20 cellular contexts compared by ENCODE assay signal in the genomic region with DNA sequence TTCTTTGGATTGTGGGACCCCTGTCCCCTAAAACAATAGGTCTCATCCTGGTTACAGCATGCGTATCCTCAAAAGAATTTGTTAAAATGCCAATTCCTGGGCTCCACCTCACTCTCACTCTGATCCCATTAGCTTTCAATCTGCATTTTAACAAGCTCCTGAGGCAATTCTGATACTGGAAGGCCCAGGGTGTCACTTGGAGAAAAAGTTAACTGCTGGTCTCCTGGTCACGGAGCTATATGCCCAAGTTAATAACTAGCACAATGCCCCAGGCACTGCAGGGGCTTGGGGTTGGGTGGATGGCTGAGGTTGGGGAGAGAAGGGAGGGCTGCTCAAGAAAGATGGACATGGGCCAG. TPM values are rescaled to one million over a fixed set of nuclear protein-coding genes. Genes with fewer than 3 reads are reported as not detected.
DNase-seq lines count a peak whose midpoint lies in the region; ATAC-seq, FAIRE-seq and TF ChIP-seq lines count a peak whose summit lies in the region.
"Had no signal": no experiment of that assay in that cellular context is flagged by ENCODE, and none has a peak within 500 bp of the region (broad histone marks: within the 10 kb centered on the region; RNA-seq: fewer than 3 reads in every experiment).

No MANE protein-coding gene starts in this region.

- TF ChIP-seq POLR2A in prostate gland (IDR thresholded peaks at IDR 0.05) = no peak

- H3K9me3 Mint-ChIP-seq in astrocyte (ENCODE audit: unreplicated experiment) = no peaks in the 10 kb centered on the region
- H3K9me3 Mint-ChIP-seq in activated naive CD8-positive, alpha-beta T cell treated with anti-CD3 and anti-CD28 coated beads, Interleukin-2, amount 50 U/mL, for 24 hours = no peaks in the 10 kb centered on the region

- intact Hi-C loops in prostate gland (cut with DNase I) = no loop called here
- intact Hi-C loops in OCI-LY7 (cut with micrococcal nuclease; ENCODE audit: unreplicated experiment) = no loop called here

- peak overlapping the region in 6 of 11 experiments; percentile 78 to 97 (median 89); a peak in 10 of 22 replicates for H3K4me2 ChIP-seq in BLaER1 treated with 17β-estradiol and CSF1 and Interleukin-3, amounts not matched to agents 10 nM and 100 nM
- peak overlapping the region; percentile 32 for H3K4me2 ChIP-seq in astrocyte (ENCODE audit: low read length)
- no peak overlapping the region for H3K4me2 ChIP-seq in OCI-LY7 (ENCODE audit: low read length)

- TF ChIP-seq CTCF in astrocyte (IDR thresholded peaks at IDR 0.05; ENCODE audit: insufficient read depth, low read depth, low read length) = no peak
- no peak for TF ChIP-seq CTCF in prostate gland (IDR thresholded peaks at IDR 0.05)
- TF ChIP-seq CTCF in OCI-LY7 (conservative IDR thresholded peaks at IDR 0.05; ENCODE audit: low read length) = no peak

- no peak for DNase-seq in astrocyte (ENCODE audit: low read depth)
- DNase-seq in prostate gland (ENCODE audit: low spot score) = no peak
- no peak for DNase-seq in LoVo (ENCODE audit: low spot score)
- no peak for DNase-seq in OCI-LY7 (ENCODE audit: low spot score)
- no peak for DNase-seq in activated naive CD8-positive, alpha-beta T cell treated with anti-CD3 and anti-CD28 coated beads, Interleukin-2, amount 50 U/mL, for 24 hours
- DNase-seq: activated CD8-positive, alpha-beta memory T cell treated with anti-CD3 and anti-CD28 coated beads for 24 hours; body of pancreas; DND-41; MV-4-11; NCI-H187; NCI-H345; T-helper 9 cell had no signal

- no peaks in the 10 kb centered on the region for H3K36me3 Mint-ChIP-seq in astrocyte (ENCODE audit: low read depth, unreplicated experiment)
- H3K36me3 Mint-ChIP-seq in activated naive CD8-positive, alpha-beta T cell treated with anti-CD3 and anti-CD28 coated beads, Interleukin-2, amount 50 U/mL, for 24 hours (ENCODE audit: low read depth) = no peaks in the 10 kb centered on the region

- no peak for ATAC-seq in GM18519 (IDR thresholded peaks at IDR 0.05; ENCODE audit: low FRiP score, unreplicated experiment)
- ATAC-seq in activated naive CD8-positive, alpha-beta T cell treated with anti-CD3 and anti-CD28 coated beads, Interleukin-2, amount 50 U/mL, for 24 hours = no peak
- ATAC-seq: activated CD4-positive, CD25-positive, alpha-beta regulatory T cell treated with anti-CD3 and anti-CD28 coated beads, Interleukin-2, amount 50 U/mL, for 24 hours; body of pancreas; K562 had no signal

- H3K4me1 Mint-ChIP-seq in astrocyte (ENCODE audit: low read depth, unreplicated experiment) = peaks cover 20% of the 10 kb centered on the region
- peaks cover 12% of the 10 kb centered on the region for H3K4me1 Mint-ChIP-seq in activated naive CD8-positive, alpha-beta T cell treated with anti-CD3 and anti-CD28 coated beads, Interleukin-2, amount 50 U/mL, for 24 hours

- H3K4me3 ChIP-seq in BLaER1 treated with 17β-estradiol and CSF1 and Interleukin-3, amounts not matched to agents 10 nM and 100 nM = no peak overlapping the region
- H3K4me3 ChIP-seq in astrocyte (ENCODE audit: insufficient read depth, low read depth, low read length) (no peak overlapping the region), iPS-15b (ENCODE audit: low read depth, low read length) (no peak overlapping the region), prostate gland (no peak overlapping the region), OCI-LY7 (ENCODE audit: low read depth, low read length, poor library complexity, severe bottlenecking) (no peak overlapping the region)
- H3K4me3 ChIP-seq: body of pancreas, K562 had no signal

- H2AFZ ChIP-seq in astrocyte (ENCODE audit: low read depth, low read length) (no peak overlapping the region), OCI-LY7 (ENCODE audit: low read length) (no peak overlapping the region)

- H3K27me3 Mint-ChIP-seq in astrocyte (ENCODE audit: low read depth, unreplicated experiment) = peaks cover 13% of the 10 kb centered on the region
- H3K27me3 Mint-ChIP-seq in activated naive CD8-positive, alpha-beta T cell treated with anti-CD3 and anti-CD28 coated beads, Interleukin-2, amount 50 U/mL, for 24 hours = peaks cover 48% of the 10 kb centered on the region

- H3K4me3 Mint-ChIP-seq in astrocyte (ENCODE audit: unreplicated experiment) = peak overlapping the region; percentile 37
- no peak overlapping the region for H3K4me3 Mint-ChIP-seq in activated naive CD8-positive, alpha-beta T cell treated with anti-CD3 and anti-CD28 coated beads, Interleukin-2, amount 50 U/mL, for 24 hours
- H3K4me3 Mint-ChIP-seq: activated naive CD8-positive, alpha-beta T cell had no signal

- H3K9me3 ChIP-seq in BLaER1 treated with 17β-estradiol and CSF1 and Interleukin-3, amounts not matched to agents 10 nM and 100 nM (replicated peaks in 1 of 11) = no peaks in the 10 kb centered on the region
- H3K9me3 ChIP-seq in astrocyte (ENCODE audit: insufficient read depth, low read depth, low read length) = no peaks in the 10 kb centered on the region
- no peaks in the 10 kb centered on the region for H3K9me3 ChIP-seq in iPS-15b (ENCODE audit: control insufficient read depth, insufficient read depth, low read length)
- H3K9me3 ChIP-seq in prostate gland = no peaks in the 10 kb centered on the region
- no peaks in the 10 kb centered on the region for H3K9me3 ChIP-seq in OCI-LY7 (ENCODE audit: low read length)
- H3K9me3 ChIP-seq: body of pancreas had no signal

- POLR2A ChIA-PET in OCI-LY7 (lab: Charles Lee) = interaction anchor here (0.7 kb wide), 1 partner anchor 359 kb away, joined by 4 read pairs; a partner anchor contains a TSS

- 12% methylated on average over 2 of the region's 2 CpGs for WGBS in prostate gland

- FAIRE-seq in astrocyte (lab: Jason Lieb, UNC) = no peak
- FAIRE-seq: islet of Langerhans, K562 had no signal

- peaks cover 17 to 46% (median 33%) of the 10 kb centered on the region in 10 experiments for H3K4me1 ChIP-seq in BLaER1 treated with 17β-estradiol and CSF1 and Interleukin-3, amounts not matched to agents 10 nM and 100 nM
- H3K4me1 ChIP-seq in astrocyte (ENCODE audit: insufficient read depth, low read length) (peaks cover 32% of the 10 kb centered on the region), iPS-15b (ENCODE audit: control insufficient read depth, insufficient read depth, low read length) (peaks cover 34% of the 10 kb centered on the region), prostate gland (replicated peaks) (peaks cover 10% of the 10 kb centered on the region), OCI-LY7 (ENCODE audit: insufficient read depth, low read length, poor library complexity, severe bottlenecking) (peaks cover 19% of the 10 kb centered on the region)

- no peaks in the 10 kb centered on the region for H3K36me3 ChIP-seq in BLaER1 treated with 17β-estradiol and CSF1 and Interleukin-3, amounts not matched to agents 10 nM and 100 nM
- no peaks in the 10 kb centered on the region for H3K36me3 ChIP-seq in astrocyte (ENCODE audit: insufficient read depth, low read length)
- H3K36me3 ChIP-seq in iPS-15b (ENCODE audit: control insufficient read depth, insufficient read depth, low read length) = no peaks in the 10 kb centered on the region
- no peaks in the 10 kb centered on the region for H3K36me3 ChIP-seq in prostate gland
- H3K36me3 ChIP-seq in OCI-LY7 (ENCODE audit: insufficient read depth, low read length) = no peaks in the 10 kb centered on the region

- H3K27ac ChIP-seq in BLaER1 treated with 17β-estradiol and CSF1 and Interleukin-3, amounts not matched to agents 10 nM and 100 nM = no peak overlapping the region
- H3K27ac ChIP-seq in astrocyte (ENCODE audit: low read depth, low read length) = no peak overlapping the region
- peak overlapping the region; percentile 23 to 54 for H3K27ac ChIP-seq in prostate gland
- H3K27ac ChIP-seq in OCI-LY7 (ENCODE audit: low read depth, low read length, poor library complexity, severe bottlenecking) = no peak overlapping the region

- H4K20me1 ChIP-seq in BLaER1 treated with 17β-estradiol and CSF1 and Interleukin-3, amounts not matched to agents 10 nM and 100 nM = peaks cover 0 to 82% (median 10%) of the 10 kb centered on the region in 11 experiments; a peak in 15 of 22 replicates
- peaks cover 23% of the 10 kb centered on the region for H4K20me1 ChIP-seq in astrocyte (ENCODE audit: insufficient read depth, low read length)
- no peaks in the 10 kb centered on the region for H4K20me1 ChIP-seq in OCI-LY7 (ENCODE audit: insufficient read depth, low read length)

- no peak overlapping the region for H3K27ac Mint-ChIP-seq in astrocyte (ENCODE audit: unreplicated experiment)
- no peak overlapping the region for H3K27ac Mint-ChIP-seq in activated naive CD8-positive, alpha-beta T cell treated with anti-CD3 and anti-CD28 coated beads, Interleukin-2, amount 50 U/mL, for 24 hours
- H3K27ac Mint-ChIP-seq: activated naive CD8-positive, alpha-beta T cell had no signal

- H3K9me2 ChIP-seq in OCI-LY7 (ENCODE audit: insufficient read depth, low read length) = no peaks in the 10 kb centered on the region

- H3K27me3 ChIP-seq in BLaER1 treated with 17β-estradiol and CSF1 and Interleukin-3, amounts not matched to agents 10 nM and 100 nM = peaks cover 47 to 99% (median 67%) of the 10 kb centered on the region in 11 experiments
- H3K27me3 ChIP-seq in astrocyte (ENCODE audit: insufficient read depth, low read length) (no peaks in the 10 kb centered on the region), iPS-15b (ENCODE audit: control insufficient read depth, insufficient read depth, low read length) (peaks cover 27% of the 10 kb centered on the region), prostate gland (replicated peaks; ENCODE audit: insufficient read depth) (no peaks in the 10 kb centered on the region)
- H3K27me3 ChIP-seq: body of pancreas had no signal

- peaks cover 44% of the 10 kb centered on the region for H3K79me2 ChIP-seq in astrocyte (ENCODE audit: insufficient read depth, low read length)
- no peaks in the 10 kb centered on the region for H3K79me2 ChIP-seq in OCI-LY7 (ENCODE audit: insufficient read depth, low read depth, low read length)

- no peak overlapping the region for H3K9ac ChIP-seq in BLaER1 treated with 17β-estradiol and CSF1 and Interleukin-3, amounts not matched to agents 10 nM and 100 nM
- H3K9ac ChIP-seq in astrocyte (ENCODE audit: low read length) = no peak overlapping the region
- peak overlapping the region; percentile 14 for H3K9ac ChIP-seq in iPS-15b (ENCODE audit: low read depth, low read length)

- BruUV-seq in OCI-LY7 (replicated peaks; lab: Mats Ljungman, UMichigan) = no TSS peak

- CTCF ChIA-PET in OCI-LY7 (lab: Charles Lee; ENCODE audit: unreplicated experiment) = no interaction called here

RNA-seq across cellular contexts. Expression of a gene that starts 4.4 kb away (rescaled TPM):
- total RNA-seq in astrocyte = 8.7 and 13.0 TPM in 2 replicates
- 10 to 100 TPM in 1 of 2 donors, 1 to 10 TPM in 1; 8.3 to 19.9 TPM for total RNA-seq in prostate gland
- total RNA-seq in OCI-LY7 (2014; rRNA removed; shearing (Covaris generic)) = 0.06 TPM in 1 of 2 replicates, not detected in the other
- total RNA-seq in OCI-LY7 (2022) = 0.35 and 0.36 TPM in 2 replicates

RNA-seq across cellular contexts. Expression of a gene that starts 39.1 kb away (rescaled TPM):
- total RNA-seq in astrocyte (0.67 and 1.1 TPM in 2 replicates), prostate gland (1 to 10 TPM in 1 of 2 donors, under 1 TPM in 1; 0.23 to 3.6 TPM), OCI-LY7 (2022) (4.7 and 6.0 TPM in 2 replicates)
- total RNA-seq in OCI-LY7 (2014; rRNA removed; shearing (Covaris generic)) = 6.9 and 10.1 TPM in 2 replicates
- total RNA-seq: body of pancreas, mesenteric fat pad had no signal

Comparison
In these comparisons a context has a peak if more than half of its experiments do, and no peak if none do; other contexts are left out.
1. H3K27ac ChIP-seq: peak in prostate gland (2 of 2); none in BLaER1 treated with 17β-estradiol and CSF1 and Interleukin-3, amounts not matched to agents 10 nM and 100 nM (0 of 11), astrocyte (single experiment) and OCI-LY7 (single experiment).